Comparison of ENCODE assay signal across 16 cellular contexts in genomic region chr10:15124190-15124589, GRCh38. TPM values are rescaled to one million over a fixed set of nuclear protein-coding genes. Genes with fewer than 3 reads are reported as not detected.
DNase-seq lines count a peak whose midpoint lies in the region; ATAC-seq and TF ChIP-seq lines count a peak whose summit lies in the region.
"Had no signal": no experiment of that assay in that cellular context is flagged by ENCODE, and none has a peak within 500 bp of the region (broad histone marks: within the 10 kb centered on the region; RNA-seq: fewer than 3 reads in every experiment).

No MANE protein-coding gene starts in this region.

- peaks cover 38% of the 10 kb centered on the region for H3K36me3 Mint-ChIP-seq in T-helper 1 cell treated with Interleukin-12 subunit alpha and Interleukin-12 subunit beta and Interleukin-4 antibody, amounts not matched to agents 30 μg/mL and 1 μg/mL, for 36 hours (ENCODE audit: low read depth)
- peaks cover 67% of the 10 kb centered on the region for H3K36me3 Mint-ChIP-seq in CD4-positive, alpha-beta T cell (ENCODE audit: low read depth)
- H3K36me3 Mint-ChIP-seq in activated CD4-positive, alpha-beta memory T cell treated with anti-CD3 and anti-CD28 coated beads, Interleukin-2, amount 10 ng/mL, durations not matched to agents 7 days and 5 days (ENCODE audit: low read depth), result peaks cover 61% of the 10 kb centered on the region
- H3K36me3 Mint-ChIP-seq in glutamatergic neuron (ENCODE audit: unreplicated experiment), result peaks cover 5% of the 10 kb centered on the region

- TF ChIP-seq CTCF in CD4-positive, alpha-beta T cell (IDR thresholded peaks at IDR 0.05), result no peak
- no peak for TF ChIP-seq CTCF in glutamatergic neuron (IDR thresholded peaks at IDR 0.05; ENCODE audit: partially characterized antibody, unreplicated experiment)

- no peaks in the 10 kb centered on the region for H3K27me3 ChIP-seq in CD4-positive, alpha-beta T cell (ENCODE audit: control insufficient read depth, insufficient read depth, low read length)
- H3K27me3 ChIP-seq: BLaER1, neural progenitor cell had no signal

- no peaks in the 10 kb centered on the region for H3K9me3 Mint-ChIP-seq in T-helper 1 cell treated with Interleukin-12 subunit alpha and Interleukin-12 subunit beta and Interleukin-4 antibody, amounts not matched to agents 30 μg/mL and 1 μg/mL, for 36 hours
- H3K9me3 Mint-ChIP-seq in CD4-positive, alpha-beta T cell, result no peaks in the 10 kb centered on the region
- H3K9me3 Mint-ChIP-seq in activated CD4-positive, alpha-beta memory T cell treated with anti-CD3 and anti-CD28 coated beads, Interleukin-2, amount 10 ng/mL, durations not matched to agents 7 days and 5 days, result no peaks in the 10 kb centered on the region
- no peaks in the 10 kb centered on the region for H3K9me3 Mint-ChIP-seq in glutamatergic neuron (ENCODE audit: unreplicated experiment)
- H3K9me3 Mint-ChIP-seq: neural progenitor cell had no signal

- no peaks in the 10 kb centered on the region for H3K9me3 ChIP-seq in CD4-positive, alpha-beta T cell (ENCODE audit: control insufficient read depth, low read length)

- intact Hi-C loops in CD4-positive, alpha-beta T cell (cut with DNase I, micrococcal nuclease), result no loop called here

- peak overlapping the region; percentile 29 for H3K4me3 Mint-ChIP-seq in T-helper 1 cell treated with Interleukin-12 subunit alpha and Interleukin-12 subunit beta and Interleukin-4 antibody, amounts not matched to agents 30 μg/mL and 1 μg/mL, for 36 hours
- no peak overlapping the region for H3K4me3 Mint-ChIP-seq in CD4-positive, alpha-beta T cell
- no peak overlapping the region for H3K4me3 Mint-ChIP-seq in activated CD4-positive, alpha-beta memory T cell treated with anti-CD3 and anti-CD28 coated beads, Interleukin-2, amount 10 ng/mL, durations not matched to agents 7 days and 5 days
- no peak overlapping the region for H3K4me3 Mint-ChIP-seq in glutamatergic neuron (ENCODE audit: unreplicated experiment)
- H3K4me3 Mint-ChIP-seq: neural progenitor cell had no signal

- peak overlapping the region; percentile 70 for H3K27ac Mint-ChIP-seq in T-helper 1 cell treated with Interleukin-12 subunit alpha and Interleukin-12 subunit beta and Interleukin-4 antibody, amounts not matched to agents 30 μg/mL and 1 μg/mL, for 36 hours
- H3K27ac Mint-ChIP-seq in CD4-positive, alpha-beta T cell, result peak overlapping the region; percentile 12
- peak overlapping the region; percentile 82 for H3K27ac Mint-ChIP-seq in activated CD4-positive, alpha-beta memory T cell treated with anti-CD3 and anti-CD28 coated beads, Interleukin-2, amount 10 ng/mL, durations not matched to agents 7 days and 5 days
- peak overlapping the region; percentile 75 for H3K27ac Mint-ChIP-seq in glutamatergic neuron (ENCODE audit: unreplicated experiment)
- H3K27ac Mint-ChIP-seq: neural progenitor cell had no signal

- POLR2A ChIA-PET in CD4-positive, alpha-beta T cell (lab: Charles Lee), result interaction anchor here (0.6 kb wide), 1 partner anchor 45 kb away, joined by 3 read pairs; the partner anchor contains the start of gene NMT2
- POLR2A ChIA-PET in activated CD4-positive, alpha-beta memory T cell treated with anti-CD3 and anti-CD28 coated beads, Interleukin-2, amount 10 ng/mL, durations not matched to agents 7 days and 5 days (lab: Charles Lee), result interaction anchor here (0.7 to 5.1 kb wide), 13 partner anchors 9 to 939 kb away, joined by 3 to 39 read pairs (median 3); partner anchors contain the start of genes CDNF, DCLRE1C, HSPA14 and MSANTD7

- DNase-seq in T-helper 1 cell, result no peak
- no peak for DNase-seq in CD4-positive, alpha-beta T cell
- no peak for DNase-seq in activated CD4-positive, alpha-beta memory T cell treated with anti-CD3 and anti-CD28 coated beads, Interleukin-2, amount 10 ng/mL, durations not matched to agents 7 days and 5 days
- no peak for DNase-seq in glutamatergic neuron
- no peak for DNase-seq in GM19240 (ENCODE audit: insufficient read length, low spot score)
- no peak for DNase-seq in NCI-H526 (lab: John Stamatoyannopoulos, UW)
- DNase-seq: anterior cingulate cortex, GOT3, kidney glomerular epithelial cell, NCI-H69, trophoblast cell had no signal

- ATAC-seq in CD4-positive, alpha-beta T cell (ENCODE audit: poor library complexity), result no peak
- no peak for ATAC-seq in GM18511 (IDR thresholded peaks at IDR 0.05; ENCODE audit: unreplicated experiment)

- H3K27me3 Mint-ChIP-seq in T-helper 1 cell treated with Interleukin-12 subunit alpha and Interleukin-12 subunit beta and Interleukin-4 antibody, amounts not matched to agents 30 μg/mL and 1 μg/mL, for 36 hours (ENCODE audit: low read depth), result no peaks in the 10 kb centered on the region
- no peaks in the 10 kb centered on the region for H3K27me3 Mint-ChIP-seq in CD4-positive, alpha-beta T cell
- no peaks in the 10 kb centered on the region for H3K27me3 Mint-ChIP-seq in activated CD4-positive, alpha-beta memory T cell treated with anti-CD3 and anti-CD28 coated beads, Interleukin-2, amount 10 ng/mL, durations not matched to agents 7 days and 5 days
- peaks cover 2% of the 10 kb centered on the region for H3K27me3 Mint-ChIP-seq in glutamatergic neuron (ENCODE audit: unreplicated experiment)

- CTCF ChIA-PET in CD4-positive, alpha-beta T cell (lab: Charles Lee), result interaction anchor here (0.6 kb wide), 1 partner anchor 18 kb away, joined by 3 read pairs; no protein-coding TSS in a partner anchor
- CTCF ChIA-PET in activated CD4-positive, alpha-beta memory T cell treated with anti-CD3 and anti-CD28 coated beads, Interleukin-2, amount 10 ng/mL, durations not matched to agents 7 days and 5 days (lab: Charles Lee), result interaction anchor here (0.7 to 2.5 kb wide), 8 partner anchors 18 to 247 kb away, joined by 3 to 10 read pairs (median 4); partner anchors contain the start of genes DCLRE1C, FAM171A1 and NMT2

- peaks cover 11% of the 10 kb centered on the region for H3K4me1 Mint-ChIP-seq in T-helper 1 cell treated with Interleukin-12 subunit alpha and Interleukin-12 subunit beta and Interleukin-4 antibody, amounts not matched to agents 30 μg/mL and 1 μg/mL, for 36 hours (ENCODE audit: low read depth)
- peaks cover 22% of the 10 kb centered on the region for H3K4me1 Mint-ChIP-seq in CD4-positive, alpha-beta T cell (ENCODE audit: low read depth)
- peaks cover 47% of the 10 kb centered on the region for H3K4me1 Mint-ChIP-seq in activated CD4-positive, alpha-beta memory T cell treated with anti-CD3 and anti-CD28 coated beads, Interleukin-2, amount 10 ng/mL, durations not matched to agents 7 days and 5 days
- H3K4me1 Mint-ChIP-seq in glutamatergic neuron (ENCODE audit: low read depth, unreplicated experiment), result peaks cover 7% of the 10 kb centered on the region
- H3K4me1 Mint-ChIP-seq: neural progenitor cell had no signal

- H3K27ac ChIP-seq in CD4-positive, alpha-beta T cell (ENCODE audit: low read depth, low read length), result no peak overlapping the region
- H3K27ac ChIP-seq: 22Rv1, BLaER1, neural progenitor cell had no signal

RNA-seq across cellular contexts. Expression of gene RPP38, which starts 27.0 kb away (rescaled TPM):
- 10 to 100 TPM; 12.9 to 14.9 TPM for total RNA-seq in CD4-positive, alpha-beta T cell
- 10 to 100 TPM; 14.9 to 16.8 TPM for total RNA-seq in activated CD4-positive, alpha-beta memory T cell treated with anti-CD3 and anti-CD28 coated beads, Interleukin-2, amount 10 ng/mL, durations not matched to agents 7 days and 5 days
- total RNA-seq in glutamatergic neuron (ENCODE audit: unreplicated experiment), result 11.6 TPM

RNA-seq across cellular contexts. Expression of gene ACBD7, which starts 35.6 kb away (rescaled TPM):
- under 1 TPM; 0.19 to 0.47 TPM for total RNA-seq in CD4-positive, alpha-beta T cell
- total RNA-seq in activated CD4-positive, alpha-beta memory T cell treated with anti-CD3 and anti-CD28 coated beads, Interleukin-2, amount 10 ng/mL, durations not matched to agents 7 days and 5 days, result 1 to 10 TPM; 2.1 to 2.6 TPM
- 1.5 TPM for total RNA-seq in glutamatergic neuron (ENCODE audit: unreplicated experiment)

RNA-seq across cellular contexts. Expression of gene NMT2, which starts 44.3 kb away (rescaled TPM):
- total RNA-seq in CD4-positive, alpha-beta T cell, result 10 to 100 TPM; 23.4 to 28.1 TPM
- total RNA-seq in activated CD4-positive, alpha-beta memory T cell treated with anti-CD3 and anti-CD28 coated beads, Interleukin-2, amount 10 ng/mL, durations not matched to agents 7 days and 5 days, result 10 to 100 TPM; 45.1 to 45.5 TPM
- total RNA-seq in glutamatergic neuron (ENCODE audit: unreplicated experiment), result 33.4 TPM

Comparison
In these comparisons a context has a peak if more than half of its experiments do, and no peak if none do; other contexts are left out.
1. H3K27ac Mint-ChIP-seq: peak in every context shown above with its lines; median percentile 82 in activated CD4-positive, alpha-beta memory T cell treated with anti-CD3 and anti-CD28 coated beads, Interleukin-2, amount 10 ng/mL, durations not matched to agents 7 days and 5 days; 75 in glutamatergic neuron; 70 in T-helper 1 cell treated with Interleukin-12 subunit alpha and Interleukin-12 subunit beta and Interleukin-4 antibody, amounts not matched to agents 30 μg/mL and 1 μg/mL, for 36 hours; 12 in CD4-positive, alpha-beta T cell.